In the genomic region with DNA sequence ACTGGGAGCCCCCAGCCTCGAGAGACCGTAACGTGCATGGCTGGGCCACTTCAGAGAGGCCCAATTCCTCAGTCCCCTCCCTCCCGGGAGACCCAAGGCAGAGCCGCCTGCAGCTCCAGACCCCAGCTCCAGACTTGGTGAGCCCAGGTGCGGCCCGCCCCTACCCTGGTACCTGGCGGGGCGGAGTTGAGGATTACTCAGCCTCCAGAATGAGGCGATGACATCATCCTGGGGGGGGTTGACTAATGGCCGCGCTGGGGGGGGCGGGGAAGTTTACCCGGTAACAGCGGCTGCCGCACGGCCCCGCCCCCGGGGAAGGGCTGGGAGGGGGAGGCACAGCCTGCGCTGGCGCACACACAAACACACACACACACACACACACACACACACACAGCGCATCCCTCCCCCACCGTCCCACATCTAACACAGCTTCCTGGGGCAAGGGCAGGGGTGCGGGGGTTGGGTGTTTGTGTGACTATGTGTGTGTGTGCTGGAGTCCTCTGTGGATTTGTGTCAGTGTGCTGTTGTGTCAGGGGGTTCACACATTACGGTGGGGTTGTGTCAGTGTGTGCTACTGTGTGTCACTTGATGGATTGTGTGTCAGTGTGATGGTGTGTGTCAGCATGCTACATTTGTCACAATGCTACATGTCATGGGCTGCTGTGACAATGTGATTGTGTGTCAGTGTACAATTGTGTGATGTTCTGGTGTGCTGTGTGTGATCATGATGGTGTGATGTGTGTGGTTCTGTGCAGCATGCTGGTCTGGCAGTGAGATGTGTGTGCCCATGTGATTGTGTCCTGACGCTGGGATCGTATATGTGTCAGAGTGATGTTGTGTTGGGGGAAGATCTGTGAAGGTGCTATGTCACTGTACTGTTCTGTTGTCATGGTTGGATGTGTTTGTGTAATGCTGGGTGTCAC, we compare ENCODE assay signal across 8 cellular contexts. TPM values are rescaled to one million over a fixed set of nuclear protein-coding genes. Genes with fewer than 3 reads are reported as not detected.
DNase-seq lines count a peak whose midpoint lies in the region; ATAC-seq and TF ChIP-seq lines count a peak whose summit lies in the region.

No MANE protein-coding gene starts in this region.

- no peak for TF ChIP-seq POLR2A in stomach (IDR thresholded peaks at IDR 0.05)

- POLR2A ChIA-PET in naive thymus-derived CD4-positive, alpha-beta T cell (lab: Charles Lee), result interaction anchor here (1.1 to 1.8 kb wide), 4 partner anchors 9 to 128 kb away, joined by 3 to 13 read pairs (median 4); partner anchors contain the start of gene ZC3H4

- peak overlapping the region in 1 of 2 donors; percentile 40 for H3K4me3 Mint-ChIP-seq in effector memory CD8-positive, alpha-beta T cell
- peak overlapping the region in 5 of 10 donors; percentile 26 to 71 (median 41) for H3K4me3 Mint-ChIP-seq in naive thymus-derived CD4-positive, alpha-beta T cell
- no peak overlapping the region for H3K4me3 Mint-ChIP-seq in type B pancreatic cell

- peak; percentile 52 for ATAC-seq in effector memory CD8-positive, alpha-beta T cell (replicated peaks)
- ATAC-seq in naive thymus-derived CD4-positive, alpha-beta T cell, result peak; percentile 76

- no peaks in the 10 kb centered on the region for H3K36me3 ChIP-seq in naive thymus-derived CD4-positive, alpha-beta T cell (ENCODE audit: control insufficient read depth in 2 of 3, insufficient read depth in 3 of 3, low read length in 3 of 3)
- H3K36me3 ChIP-seq in stomach, result no peaks in the 10 kb centered on the region

- DNase-seq in NCI-H526 (lab: John Stamatoyannopoulos, UW) (peak; percentile 25 to 70), NCI-H526 treated with DMSO at 0.1 percent for 48 hours (lab: John Stamatoyannopoulos, UW) (no peak), NCI-H446 treated with DMSO at 0.1 percent for 48 hours (lab: John Stamatoyannopoulos, UW) (peak; percentile 47), stomach (peak; percentile 89), type B pancreatic cell (ENCODE audit: extremely low spot score, unreplicated experiment) (no peak)
- DNase-seq in activated CD8-positive, alpha-beta memory T cell treated with anti-CD3 and anti-CD28 coated beads, Interleukin-2, amount 50 U/mL, for 1 hour (ENCODE audit: extremely low read depth), result peak; percentile 92
- DNase-seq in effector memory CD8-positive, alpha-beta T cell, result peak; percentile 74 to 83 (median 77)
- peak; percentile 74 to 96 (median 82) for DNase-seq in naive thymus-derived CD4-positive, alpha-beta T cell

- no peak for TF ChIP-seq EP300 in stomach (IDR thresholded peaks at IDR 0.05)

- WGBS in stomach, 5 donors, result 5 to 16% (median 9%) methylated on average over 14 to 27 of the region's 27 CpGs

- H3K4me1 ChIP-seq in naive thymus-derived CD4-positive, alpha-beta T cell (ENCODE audit: control insufficient read depth in 2 of 2, insufficient read depth in 2 of 2, low read length in 2 of 2), result peaks cover 37 to 40% of the 10 kb centered on the region in 2 donors
- H3K4me1 ChIP-seq in stomach, result peaks cover 45 to 55% (median 50%) of the 10 kb centered on the region in 4 donors

- CTCF ChIA-PET in naive thymus-derived CD4-positive, alpha-beta T cell (lab: Charles Lee), result no interaction called here

- no peaks in the 10 kb centered on the region for H3K27me3 Mint-ChIP-seq in effector memory CD8-positive, alpha-beta T cell
- H3K27me3 Mint-ChIP-seq in naive thymus-derived CD4-positive, alpha-beta T cell, result peaks cover 0 to 7% (median 0%) of the 10 kb centered on the region in 5 donors
- H3K27me3 Mint-ChIP-seq in type B pancreatic cell, result peaks cover 19% of the 10 kb centered on the region

- no peaks in the 10 kb centered on the region for H3K9me3 Mint-ChIP-seq in effector memory CD8-positive, alpha-beta T cell
- H3K9me3 Mint-ChIP-seq in naive thymus-derived CD4-positive, alpha-beta T cell, result peaks cover 0 to 5% (median 0%) of the 10 kb centered on the region in 11 donors
- no peaks in the 10 kb centered on the region for H3K9me3 Mint-ChIP-seq in type B pancreatic cell

- H3K36me3 Mint-ChIP-seq in effector memory CD8-positive, alpha-beta T cell (ENCODE audit: insufficient read depth), result peaks cover 6% of the 10 kb centered on the region
- H3K36me3 Mint-ChIP-seq in naive thymus-derived CD4-positive, alpha-beta T cell, result peaks cover 0 to 3% (median 0%) of the 10 kb centered on the region in 5 donors
- H3K36me3 Mint-ChIP-seq in type B pancreatic cell, result no peaks in the 10 kb centered on the region

- peak overlapping the region; percentile 37 for H3K27ac ChIP-seq in naive thymus-derived CD4-positive, alpha-beta T cell (ENCODE audit: low read depth, low read length)
- peak overlapping the region in 1 of 5 donors; percentile 58 for H3K27ac ChIP-seq in stomach

- no peak for TF ChIP-seq CTCF in stomach (IDR thresholded peaks at IDR 0.05)
- no peak for TF ChIP-seq CTCF in type B pancreatic cell (conservative IDR thresholded peaks at IDR 0.05)

- H3K27me3 ChIP-seq in naive thymus-derived CD4-positive, alpha-beta T cell (ENCODE audit: control insufficient read depth in 2 of 2, insufficient read depth in 2 of 2, low read length in 2 of 2), result no peaks in the 10 kb centered on the region
- peaks cover 0 to 32% (median 17%) of the 10 kb centered on the region in 3 donors for H3K27me3 ChIP-seq in stomach

- intact Hi-C loops in naive thymus-derived CD4-positive, alpha-beta T cell (cut with micrococcal nuclease), result loop anchor here (1.0 to 10.0 kb wide), 5 partner anchors 10 to 1379 kb away; partner anchors contain the start of genes BBC3 (in 2 of the 2), FOXA3 (in 1 of the 2), SYMPK (in 1 of the 2) and TMEM160 (in 1 of the 2)
- intact Hi-C loops in stomach (cut with DNase I; ENCODE audit: low total_unique reads), result no loop called here

- H3K27ac Mint-ChIP-seq in effector memory CD8-positive, alpha-beta T cell, result no peak overlapping the region
- H3K27ac Mint-ChIP-seq in naive thymus-derived CD4-positive, alpha-beta T cell, result peak overlapping the region in 2 of 9 donors; percentile 8 to 50
- H3K27ac Mint-ChIP-seq in type B pancreatic cell, result no peak overlapping the region

- H3K4me3 ChIP-seq in naive thymus-derived CD4-positive, alpha-beta T cell (ENCODE audit: low read length), result peak overlapping the region; percentile 33
- peak overlapping the region in 1 of 4 donors; percentile 1 for H3K4me3 ChIP-seq in stomach

- no peaks in the 10 kb centered on the region for H3K9me3 ChIP-seq in naive thymus-derived CD4-positive, alpha-beta T cell (ENCODE audit: control insufficient read depth in 2 of 3, low read length in 3 of 3)
- no peaks in the 10 kb centered on the region for H3K9me3 ChIP-seq in stomach

- H3K4me1 Mint-ChIP-seq in effector memory CD8-positive, alpha-beta T cell (ENCODE audit: low read depth in 2 of 2), result peaks cover 13 to 24% of the 10 kb centered on the region in 2 donors
- H3K4me1 Mint-ChIP-seq in naive thymus-derived CD4-positive, alpha-beta T cell, result peaks cover 6 to 34% (median 23%) of the 10 kb centered on the region in 7 donors
- peaks cover 4% of the 10 kb centered on the region for H3K4me1 Mint-ChIP-seq in type B pancreatic cell (ENCODE audit: unreplicated experiment)

RNA-seq across cellular contexts. Expression of gene BBC3, which starts 10.3 kb away (rescaled TPM):
- total RNA-seq in naive thymus-derived CD4-positive, alpha-beta T cell, result 10 to 100 TPM; 13.7 to 42.0 (median 22.5) TPM
- 10 to 100 TPM in 1 of 2 donors, 1 to 10 TPM in 1; 8.5 to 13.8 TPM for polyA plus RNA-seq in naive thymus-derived CD4-positive, alpha-beta T cell
- total RNA-seq in stomach, result 10 to 100 TPM in 4 of 5 donors, 1 to 10 TPM in 1; 2.9 to 69.2 (median 17.0) TPM
- polyA plus RNA-seq in stomach, result 1 to 10 TPM; 6.0 to 9.8 (median 8.7) TPM
- total RNA-seq in type B pancreatic cell (ENCODE audit: low replicate concordance), result 14.8 and 36.2 TPM in 2 replicates

RNA-seq across cellular contexts. Expression of gene CCDC9, which starts 15.1 kb away (rescaled TPM):
- 10 to 100 TPM; 41.9 to 80.0 (median 51.4) TPM for total RNA-seq in naive thymus-derived CD4-positive, alpha-beta T cell
- 10 to 100 TPM in 1 of 2 donors, 1 to 10 TPM in 1; 8.5 to 13.0 TPM for polyA plus RNA-seq in naive thymus-derived CD4-positive, alpha-beta T cell
- 10 to 100 TPM; 16.1 to 62.4 (median 21.7) TPM for total RNA-seq in stomach
- polyA plus RNA-seq in stomach, result 10 to 100 TPM; 14.3 to 35.1 (median 20.9) TPM
- 22.4 and 29.3 TPM in 2 replicates for total RNA-seq in type B pancreatic cell (ENCODE audit: low replicate concordance)

RNA-seq across cellular contexts. Expression of gene INAFM1, which starts 33.4 kb away (rescaled TPM):
- total RNA-seq in naive thymus-derived CD4-positive, alpha-beta T cell, result 10 to 100 TPM; 11.6 to 21.7 (median 16.7) TPM
- 1 to 10 TPM; 2.3 to 3.0 TPM for polyA plus RNA-seq in naive thymus-derived CD4-positive, alpha-beta T cell
- total RNA-seq in stomach (1 to 10 TPM in 4 of 5 donors, not detected in 1; 1.8 to 7.7 (median 4.5) TPM), type B pancreatic cell (ENCODE audit: low replicate concordance) (8.2 and 9.6 TPM in 2 replicates)
- 10 to 100 TPM; 14.1 to 48.0 (median 18.7) TPM for polyA plus RNA-seq in stomach

Comparison
In these comparisons a context has a peak if more than half of its experiments do, and no peak if none do; other contexts are left out.
1. DNase-seq: peak in NCI-H526 (2 of 2), NCI-H446 treated with DMSO at 0.1 percent for 48 hours (single experiment), activated CD8-positive, alpha-beta memory T cell treated with anti-CD3 and anti-CD28 coated beads, Interleukin-2, amount 50 U/mL, for 1 hour (single experiment), effector memory CD8-positive, alpha-beta T cell (3 of 3), naive thymus-derived CD4-positive, alpha-beta T cell (9 of 9) and stomach (single experiment); none in NCI-H526 treated with DMSO at 0.1 percent for 48 hours (single experiment) and type B pancreatic cell (single experiment).